In the genomic region with DNA sequence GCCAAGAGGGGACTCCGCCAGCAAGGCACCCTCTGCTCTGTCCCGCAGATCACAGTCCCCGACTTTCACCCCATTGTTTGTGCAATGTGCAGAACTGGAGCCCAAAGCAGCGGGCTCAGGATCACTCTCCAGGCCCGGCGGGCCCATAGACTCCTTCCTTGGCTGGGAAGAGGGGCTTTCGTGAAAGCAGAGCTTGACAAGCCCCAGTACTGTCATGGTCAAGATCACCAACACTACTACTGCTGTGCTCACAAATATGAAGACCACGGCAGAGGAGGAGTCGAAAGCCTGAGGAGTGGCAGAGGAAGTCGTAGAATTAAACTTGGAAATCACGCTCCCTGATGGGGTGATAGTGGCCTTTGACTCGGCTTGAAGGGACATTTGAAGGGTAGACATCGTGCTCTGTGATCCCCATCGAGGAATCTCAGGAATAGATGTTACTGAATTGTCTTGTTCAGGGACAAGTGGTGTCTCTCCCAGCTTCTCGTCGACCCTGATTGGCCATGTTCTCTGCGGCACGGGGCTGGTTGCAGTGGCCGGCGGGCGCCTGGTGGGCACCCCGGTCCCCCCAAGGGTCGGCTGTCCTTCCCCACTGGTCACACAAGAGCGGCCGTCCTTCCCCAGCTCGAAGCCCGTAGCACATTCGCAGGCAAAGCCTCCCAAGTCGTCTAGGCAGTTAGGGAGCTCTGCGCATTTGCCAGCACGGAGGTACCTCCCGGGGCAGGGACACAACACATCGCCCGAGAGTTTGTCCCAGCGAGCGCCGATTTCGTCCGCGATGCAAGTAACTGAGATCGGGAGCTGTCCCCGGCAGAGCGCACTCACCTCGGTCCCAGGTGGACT, we compare ENCODE assay signal across 10 cellular contexts. TPM values are rescaled to one million over a fixed set of nuclear protein-coding genes. Genes with fewer than 3 reads are reported as not detected.
DNase-seq lines count a peak whose midpoint lies in the region; ATAC-seq and TF ChIP-seq lines count a peak whose summit lies in the region.
"Had no signal": no experiment of that assay in that cellular context is flagged by ENCODE, and none has a peak within 500 bp of the region (broad histone marks: within the 10 kb centered on the region; RNA-seq: fewer than 3 reads in every experiment).

No MANE protein-coding gene starts in this region.

- peak overlapping the region; percentile 82 for H2BK120ac ChIP-seq in mesenchymal stem cell (ENCODE audit: low read depth, low read length)

- H3K79me1 ChIP-seq in mesenchymal stem cell (replicated peaks; ENCODE audit: low read length, poor library complexity, severe bottlenecking), result no peaks in the 10 kb centered on the region

- peak overlapping the region in 1 of 2 experiments; percentile 43 for H3K23ac ChIP-seq in mesenchymal stem cell (ENCODE audit: low read length in 2 of 2)

- H2BK12ac ChIP-seq in mesenchymal stem cell (ENCODE audit: low read length in 2 of 2), result peak overlapping the region; percentile 38 to 40

- no peak for TF ChIP-seq POLR2A in tibial nerve (IDR thresholded peaks at IDR 0.05)

- peak overlapping the region; percentile 90 for H2BK15ac ChIP-seq in mesenchymal stem cell (ENCODE audit: low read depth, poor library complexity, severe bottlenecking)

- H3K9ac ChIP-seq in endodermal cell (ENCODE audit: extremely low read depth, low read length, poor library complexity, severe bottlenecking), result no peak overlapping the region
- H3K9ac ChIP-seq in mesenchymal stem cell (ENCODE audit: low read length), result no peak overlapping the region

- H3K4me2 ChIP-seq in mesenchymal stem cell (ENCODE audit: low read length, poor library complexity, severe bottlenecking), result peak overlapping the region; percentile 76

- peak overlapping the region; percentile 98 for H4K8ac ChIP-seq in mesenchymal stem cell (ENCODE audit: low read length)

- H3K4me1 ChIP-seq in endodermal cell (ENCODE audit: control insufficient read depth, insufficient read depth, low read length), result no peaks in the 10 kb centered on the region
- peaks cover 13% of the 10 kb centered on the region for H3K4me1 ChIP-seq in mesenchymal stem cell (ENCODE audit: control insufficient read depth, insufficient read depth, low read depth, low read length)
- H3K4me1 ChIP-seq in tibial nerve, result peaks cover 0 to 15% (median 0%) of the 10 kb centered on the region in 4 donors

- no peak for TF ChIP-seq CTCF in endodermal cell (conservative IDR thresholded peaks at IDR 0.05)
- no peak for TF ChIP-seq CTCF in tibial nerve (IDR thresholded peaks at IDR 0.05)

- H3K9me3 ChIP-seq in endodermal cell (ENCODE audit: control insufficient read depth, low read length) (no peaks in the 10 kb centered on the region), mesenchymal stem cell (ENCODE audit: control insufficient read depth, low read length) (no peaks in the 10 kb centered on the region), tibial nerve (no peaks in the 10 kb centered on the region)

- no peak for DNase-seq in T-helper 2 cell treated with Interferon-gamma antibody and Interleukin-4, amounts not matched to agents 5 μg/mL and 100 μg/mL, for 36 hours (ENCODE audit: low spot score)
- DNase-seq in T-helper 2 cell (no peak), endodermal cell (no peak), mesenchymal stem cell (no peak), tibial nerve (ENCODE audit: low spot score in 2 of 2) (no peak), COLO829 (ENCODE audit: low spot score) (no peak), NCI-H226 (no peak)
- DNase-seq: NCI-H1930 had no signal

- H3K27me3 Mint-ChIP-seq in T-helper 2 cell treated with Interferon-gamma antibody and Interleukin-4, amounts not matched to agents 5 μg/mL and 100 μg/mL, for 36 hours (ENCODE audit: low read depth), result peaks cover 51% of the 10 kb centered on the region
- peaks cover 67% of the 10 kb centered on the region for H3K27me3 Mint-ChIP-seq in endodermal cell (ENCODE audit: insufficient read depth)

- H3K27ac Mint-ChIP-seq in T-helper 2 cell treated with Interferon-gamma antibody and Interleukin-4, amounts not matched to agents 5 μg/mL and 100 μg/mL, for 36 hours, result no peak overlapping the region
- no peak overlapping the region for H3K27ac Mint-ChIP-seq in endodermal cell

- H3K36me3 Mint-ChIP-seq in T-helper 2 cell treated with Interferon-gamma antibody and Interleukin-4, amounts not matched to agents 5 μg/mL and 100 μg/mL, for 36 hours (ENCODE audit: low read depth), result no peaks in the 10 kb centered on the region
- H3K36me3 Mint-ChIP-seq in endodermal cell (ENCODE audit: low read depth), result no peaks in the 10 kb centered on the region

- H3K27ac ChIP-seq in endodermal cell (ENCODE audit: low read depth, low read length) (no peak overlapping the region), mesenchymal stem cell (ENCODE audit: low read length, poor library complexity, severe bottlenecking) (no peak overlapping the region), tibial nerve (peak overlapping the region; percentile 30 to 77 (median 54))

- no peak overlapping the region for H2AFZ ChIP-seq in mesenchymal stem cell (ENCODE audit: low read depth, low read length)

- 34 to 37% methylated on average over 34 to 44 of the region's 44 CpGs for WGBS in endodermal cell (ENCODE audit: insufficient coverage in 1 of 2, insufficient read length in 1 of 2), 2 experiments
- WGBS in mesenchymal stem cell, result 21% methylated on average over 44 of the region's 44 CpGs
- WGBS in tibial nerve, 2 donors, result 30 to 42% methylated on average over 24 to 37 of the region's 44 CpGs

- H3K14ac ChIP-seq in mesenchymal stem cell (ENCODE audit: low read length in 2 of 2), result no peak overlapping the region

- H3K27me3 ChIP-seq in endodermal cell (ENCODE audit: control insufficient read depth, insufficient read depth, low read length, poor library complexity, severe bottlenecking) (peaks cover 52% of the 10 kb centered on the region), mesenchymal stem cell (ENCODE audit: control insufficient read depth in 1 of 2, insufficient read depth in 1 of 2, low read length in 2 of 2) (peaks cover 14 to 21% of the 10 kb centered on the region in 2 experiments), tibial nerve (peaks cover 0 to 22% of the 10 kb centered on the region in 2 donors)

- H3K4me1 Mint-ChIP-seq in T-helper 2 cell treated with Interferon-gamma antibody and Interleukin-4, amounts not matched to agents 5 μg/mL and 100 μg/mL, for 36 hours (ENCODE audit: low read depth), result peaks cover 7% of the 10 kb centered on the region
- no peaks in the 10 kb centered on the region for H3K4me1 Mint-ChIP-seq in endodermal cell

- TF ChIP-seq EP300 in tibial nerve (IDR thresholded peaks at IDR 0.05), result no peak

- H4K91ac ChIP-seq in mesenchymal stem cell (ENCODE audit: low read length), result peak overlapping the region; percentile 100

- peak overlapping the region; percentile 69 to 96 for H3K18ac ChIP-seq in mesenchymal stem cell (ENCODE audit: low read depth in 1 of 2, low read length in 2 of 2)

- H3K4ac ChIP-seq in mesenchymal stem cell (ENCODE audit: low read depth in 1 of 2, low read length in 2 of 2), result peak overlapping the region; percentile 20 to 71

- H3K36me3 ChIP-seq in endodermal cell (ENCODE audit: control insufficient read depth, insufficient read depth, low read length), result no peaks in the 10 kb centered on the region
- no peaks in the 10 kb centered on the region for H3K36me3 ChIP-seq in mesenchymal stem cell (ENCODE audit: control insufficient read depth in 1 of 2, insufficient read depth in 2 of 2, low read depth in 1 of 2, low read length in 2 of 2)
- H3K36me3 ChIP-seq in tibial nerve, result no peaks in the 10 kb centered on the region

- no peak overlapping the region for H2BK5ac ChIP-seq in mesenchymal stem cell (ENCODE audit: low read depth, low read length, poor library complexity, severe bottlenecking)

- ATAC-seq in HG02852 (IDR thresholded peaks at IDR 0.05; ENCODE audit: unreplicated experiment), result no peak

- H2AK5ac ChIP-seq in mesenchymal stem cell (ENCODE audit: low read length, severe bottlenecking), result no peak overlapping the region

- H3K4me3 ChIP-seq in endodermal cell (ENCODE audit: low read length) (peak overlapping the region; percentile 67), mesenchymal stem cell (ENCODE audit: insufficient read depth in 1 of 2, low read depth in 1 of 2, low read length in 2 of 2) (peak overlapping the region in 1 of 2 experiments; percentile 67), tibial nerve (peak overlapping the region; percentile 31 to 55 (median 36))

- peak overlapping the region; percentile 21 for H3K4me3 Mint-ChIP-seq in T-helper 2 cell treated with Interferon-gamma antibody and Interleukin-4, amounts not matched to agents 5 μg/mL and 100 μg/mL, for 36 hours
- H3K4me3 Mint-ChIP-seq in endodermal cell, result peak overlapping the region; percentile 52

- no peaks in the 10 kb centered on the region for H3K9me3 Mint-ChIP-seq in T-helper 2 cell treated with Interferon-gamma antibody and Interleukin-4, amounts not matched to agents 5 μg/mL and 100 μg/mL, for 36 hours
- no peaks in the 10 kb centered on the region for H3K9me3 Mint-ChIP-seq in endodermal cell

RNA-seq across cellular contexts. Expression of gene CLEC14A, which starts 1.1 kb away (rescaled TPM):
- total RNA-seq in endodermal cell, result under 1 TPM; 0.29 to 0.59 TPM
- not detected for polyA plus RNA-seq in endodermal cell (2013, experiment 1 of 2)
- 0.12 TPM for polyA plus RNA-seq in endodermal cell (2013, experiment 2 of 2)
- polyA plus RNA-seq in mesenchymal stem cell (2013, experiment 1 of 2), result 23.5 TPM
- polyA plus RNA-seq in mesenchymal stem cell (2013, experiment 2 of 2), result 25.3 TPM
- 10 to 100 TPM; 28.5 to 76.5 (median 64.3) TPM for total RNA-seq in tibial nerve
- total RNA-seq: A172 had no signal

RNA-seq across cellular contexts. Expression of gene SSTR1, which starts 47.1 kb away (rescaled TPM):
- total RNA-seq in endodermal cell, result 1 to 10 TPM in 1 of 2 donors, under 1 TPM in 1; 0.69 to 1.2 TPM
- 0.36 TPM for polyA plus RNA-seq in endodermal cell (2013, experiment 1 of 2)
- 0.21 TPM for polyA plus RNA-seq in endodermal cell (2013, experiment 2 of 2)
- polyA plus RNA-seq in mesenchymal stem cell (2013, experiment 1 of 2), result 2.7 TPM
- 2.8 TPM for polyA plus RNA-seq in mesenchymal stem cell (2013, experiment 2 of 2)
- 1 to 10 TPM; 1.0 to 2.1 (median 1.4) TPM for total RNA-seq in tibial nerve
- total RNA-seq: A172 had no signal

Comparison
In these comparisons a context has a peak if more than half of its experiments do, and no peak if none do; other contexts are left out.
1. H3K27ac ChIP-seq: peak in tibial nerve (4 of 4); none in endodermal cell (single experiment) and mesenchymal stem cell (single experiment).
2. RNA of gene CLEC14A, which starts 1.1 kb away (total RNA-seq): 28.5 to 76.5 TPM in tibial nerve; 0.29 to 0.59 TPM in endodermal cell; every median in the first group is over 10 times any median in the second.